In the genomic region with DNA sequence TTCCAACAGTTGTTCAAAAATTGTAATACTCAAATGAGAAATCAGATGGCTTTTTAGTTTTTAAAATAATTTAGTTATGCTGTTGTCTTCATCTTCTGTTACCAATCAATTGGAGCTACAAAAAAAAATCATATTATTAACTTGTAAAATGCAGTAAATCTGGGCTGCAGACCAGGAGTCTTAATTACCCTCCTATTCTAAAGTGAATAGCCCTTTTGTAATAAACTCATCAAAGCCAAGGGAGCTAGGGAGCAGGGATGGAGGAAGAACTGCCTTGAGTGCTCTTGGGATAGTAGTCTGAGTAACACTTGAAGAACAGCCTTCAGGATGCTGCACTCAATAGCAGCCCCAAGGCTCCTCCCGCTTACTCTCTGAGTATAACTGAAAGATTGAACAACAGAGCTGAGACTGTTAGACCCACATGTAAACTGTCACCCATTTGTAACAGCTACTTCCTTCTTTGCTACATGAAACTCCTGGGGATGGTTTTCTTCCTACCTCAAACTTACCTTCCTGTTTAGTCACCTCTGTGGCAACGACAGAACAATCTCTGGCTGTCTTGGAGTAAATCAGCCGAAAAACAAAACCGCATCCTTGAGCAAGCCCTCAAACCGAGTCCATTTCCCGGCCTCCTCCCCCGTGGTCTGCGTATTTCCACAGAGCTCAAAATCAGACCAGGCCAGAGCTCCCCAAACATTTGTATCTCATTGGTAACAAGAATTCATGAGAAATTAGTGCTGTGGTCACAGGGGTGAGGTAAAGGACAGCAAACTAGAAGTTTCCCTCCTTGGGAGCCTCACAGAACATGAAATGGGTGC, we compare ENCODE assay signal across 8 cellular contexts. TPM values are rescaled to one million over a fixed set of nuclear protein-coding genes. Genes with fewer than 3 reads are reported as not detected.
A peak's percentile ranks its signal among the peaks of the same experiment; 100 is the strongest.
DNase-seq lines count a peak whose midpoint lies in the region; ATAC-seq and TF ChIP-seq lines count a peak whose summit lies in the region.

No MANE protein-coding gene starts in this region.

- POLR2A ChIA-PET in naive thymus-derived CD8-positive, alpha-beta T cell (lab: Charles Lee): interaction anchor here (1.0 to 1.4 kb wide), 2 partner anchors 11 to 80 kb away, joined by 4 to 6 read pairs; no protein-coding TSS in a partner anchor
- POLR2A ChIA-PET in HEK293T (lab: Yijun Ruan, JAX): no interaction called here

- peak overlapping the region; percentile 36 to 82 (median 74) for H3K4me3 Mint-ChIP-seq in naive thymus-derived CD8-positive, alpha-beta T cell

- CTCF ChIA-PET in HEK293T (lab: Yijun Ruan, JAX): no interaction called here

- peak overlapping the region; percentile 87 to 98 (median 94) for H3K27ac Mint-ChIP-seq in naive thymus-derived CD8-positive, alpha-beta T cell

- no peaks in the 10 kb centered on the region for H3K36me3 Mint-ChIP-seq in naive thymus-derived CD8-positive, alpha-beta T cell

- peak; percentile 84 for ATAC-seq in GM18502 (IDR thresholded peaks at IDR 0.05; ENCODE audit: poor library complexity, unreplicated experiment)
- peak; percentile 70 for ATAC-seq in HG02623 (IDR thresholded peaks at IDR 0.05; ENCODE audit: unreplicated experiment)
- peak; percentile 77 to 83 for ATAC-seq in naive thymus-derived CD8-positive, alpha-beta T cell

- H3K4me1 Mint-ChIP-seq in naive thymus-derived CD8-positive, alpha-beta T cell: peaks cover 40 to 61% (median 45%) of the 10 kb centered on the region in 4 donors

- DNase-seq in NOMO-1 treated with DMSO at 0.1 percent for 48 hours (lab: John Stamatoyannopoulos, UW; ENCODE audit: unreplicated experiment) (peak; percentile 100), cerebellar nuclear complex (lab: John Stamatoyannopoulos, UW) (no peak), NCI-H69 (lab: John Stamatoyannopoulos, UW) (no peak), HEK293T (ENCODE audit: extremely low spot score) (no peak)
- DNase-seq in activated effector memory CD4-positive, alpha-beta T cell treated with Interleukin-2 at 50 U/mL for 16 hours: peak; percentile 39
- peak in 8 of 10 donors; percentile 9 to 65 (median 37) for DNase-seq in naive thymus-derived CD8-positive, alpha-beta T cell

- no peaks in the 10 kb centered on the region for H3K9me3 Mint-ChIP-seq in naive thymus-derived CD8-positive, alpha-beta T cell

- no peaks in the 10 kb centered on the region for H3K27me3 Mint-ChIP-seq in naive thymus-derived CD8-positive, alpha-beta T cell

TF ChIP-seq in HEK293T, 16 proteins besides CTCF, POLR2A, EP300 and RAD21:
- TF ChIP-seq ELF4 (IDR thresholded peaks at IDR 0.05) (no peak), TARDBP (IDR thresholded peaks at IDR 0.05) (no peak), FOXM1 (IDR thresholded peaks at IDR 0.05; ENCODE audit: borderline replicate concordance) (no peak), L3MBTL2 (conservative IDR thresholded peaks at IDR 0.05) (no peak), CTBP1 (IDR thresholded peaks at IDR 0.05; ENCODE audit: borderline replicate concordance) (no peak), PKNOX1 (IDR thresholded peaks at IDR 0.05) (no peak), FOXK2 (IDR thresholded peaks at IDR 0.05) (no peak), ZNF384 (IDR thresholded peaks at IDR 0.05) (no peak), SP1 (IDR thresholded peaks at IDR 0.05) (no peak), NFRKB (IDR thresholded peaks at IDR 0.05) (no peak), SUZ12 (IDR thresholded peaks at IDR 0.05) (no peak), HDGF (IDR thresholded peaks at IDR 0.05; ENCODE audit: borderline replicate concordance) (no peak), ARNT (IDR thresholded peaks at IDR 0.05) (no peak), LEF1 (IDR thresholded peaks at IDR 0.05; ENCODE audit: borderline replicate concordance) (no peak), BHLHE40 (IDR thresholded peaks at IDR 0.05; ENCODE audit: borderline replicate concordance) (no peak), FOXA1 (IDR thresholded peaks at IDR 0.05) (no peak)

RNA-seq across cellular contexts. Expression of gene CD58, which starts 55.9 kb away (rescaled TPM):
- 1 to 10 TPM; 4.8 to 9.7 TPM for total RNA-seq in naive thymus-derived CD8-positive, alpha-beta T cell
- polyA plus RNA-seq in naive thymus-derived CD8-positive, alpha-beta T cell: 10 to 100 TPM in 1 of 3 donors, 1 to 10 TPM in 2; 1.7 to 16.0 (median 2.5) TPM

Comparison
In these comparisons a context has a peak if more than half of its experiments do, and no peak if none do; other contexts are left out.
1. DNase-seq: peak in NOMO-1 treated with DMSO at 0.1 percent for 48 hours (single experiment), activated effector memory CD4-positive, alpha-beta T cell treated with Interleukin-2 at 50 U/mL for 16 hours (single experiment) and naive thymus-derived CD8-positive, alpha-beta T cell (8 of 10); none in cerebellar nuclear complex (0 of 2), NCI-H69 (single experiment) and HEK293T (single experiment).
2. Peak in every context shown above with its lines, with median percentiles within 50 percentile points of each other: ATAC-seq.